20 cellular contexts compared by ENCODE assay signal in the genomic region with DNA sequence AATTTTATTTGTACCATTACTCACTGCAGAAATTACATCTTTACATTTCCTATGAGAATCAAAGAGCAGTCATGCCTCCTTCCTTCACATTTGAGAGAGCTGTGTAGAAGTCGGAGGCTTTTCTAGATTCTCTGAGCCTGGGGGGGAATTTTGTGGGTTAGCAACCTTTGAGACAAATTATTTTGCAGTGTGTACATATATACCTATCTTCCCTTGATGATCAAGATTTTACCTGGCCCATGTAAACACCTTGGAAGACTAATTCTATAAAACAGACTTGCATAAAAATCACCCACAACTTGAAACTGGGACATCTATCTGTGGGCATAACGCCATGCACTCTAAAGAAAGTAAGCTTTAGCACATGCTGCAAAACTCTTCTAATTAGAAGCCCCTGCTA.
DNase-seq lines count a peak whose midpoint lies in the region; ATAC-seq and TF ChIP-seq lines count a peak whose summit lies in the region.
"Had no signal": no experiment of that assay in that cellular context is flagged by ENCODE, and none has a peak within 500 bp of the region (broad histone marks: within the 10 kb centered on the region; RNA-seq: fewer than 3 reads in every experiment).

No MANE protein-coding gene starts in this region.

- POLR2A ChIA-PET in PC-3 (lab: Charles Lee; ENCODE audit: unreplicated experiment), result no interaction called here

- peak overlapping the region; percentile 61 for H3K4me3 ChIP-seq in PC-3 (ENCODE audit: low read length)
- H3K4me3 ChIP-seq in mesenchymal stem cell (ENCODE audit: insufficient read depth in 1 of 2, low read depth in 1 of 2, low read length in 2 of 2), result no peak overlapping the region
- no peak overlapping the region for H3K4me3 ChIP-seq in mammary epithelial cell (replicated peaks in 1 of 3; ENCODE audit: insufficient read depth in 1 of 3, low read depth in 2 of 3, low read length in 3 of 3)
- no peak overlapping the region for H3K4me3 ChIP-seq in effector memory CD4-positive, alpha-beta T cell (ENCODE audit: insufficient read depth, low read depth, low read length, poor library complexity, severe bottlenecking)
- H3K4me3 ChIP-seq: BLaER1 treated with 17β-estradiol and CSF1 and Interleukin-3, amounts not matched to agents 10 nM and 100 nM had no signal

- H4K20me1 ChIP-seq in PC-3 (ENCODE audit: low read length) (no peaks in the 10 kb centered on the region), mammary epithelial cell (ENCODE audit: insufficient read depth, low read length) (no peaks in the 10 kb centered on the region)
- H4K20me1 ChIP-seq: BLaER1 treated with 17β-estradiol and CSF1 and Interleukin-3, amounts not matched to agents 10 nM and 100 nM had no signal

- H3K23ac ChIP-seq in mesenchymal stem cell (ENCODE audit: low read length in 2 of 2), result no peak overlapping the region

- H3K4me1 ChIP-seq in PC-3 (ENCODE audit: insufficient read depth, low read length) (peaks cover 48% of the 10 kb centered on the region), mesenchymal stem cell (ENCODE audit: control insufficient read depth, insufficient read depth, low read depth, low read length) (no peaks in the 10 kb centered on the region), mammary epithelial cell (ENCODE audit: insufficient read depth, low read length) (no peaks in the 10 kb centered on the region)
- H3K4me1 ChIP-seq in effector memory CD4-positive, alpha-beta T cell (ENCODE audit: control insufficient read depth, insufficient read depth, low read length, poor library complexity, severe bottlenecking), result no peaks in the 10 kb centered on the region
- H3K4me1 ChIP-seq: BE2C; BLaER1 treated with 17β-estradiol and CSF1 and Interleukin-3, amounts not matched to agents 10 nM and 100 nM had no signal

- H2BK15ac ChIP-seq in mesenchymal stem cell (ENCODE audit: low read depth, poor library complexity, severe bottlenecking), result no peak overlapping the region

- H2AK5ac ChIP-seq in mesenchymal stem cell (ENCODE audit: low read length, severe bottlenecking), result peak overlapping the region; percentile 42

- no peak overlapping the region for H2BK12ac ChIP-seq in mesenchymal stem cell (ENCODE audit: low read length in 2 of 2)

- H3K9me3 ChIP-seq in PC-3 (ENCODE audit: low read length) (no peaks in the 10 kb centered on the region), mesenchymal stem cell (ENCODE audit: control insufficient read depth, low read length) (no peaks in the 10 kb centered on the region), mammary epithelial cell (replicated peaks; ENCODE audit: insufficient read depth, low read length) (no peaks in the 10 kb centered on the region)
- no peaks in the 10 kb centered on the region for H3K9me3 ChIP-seq in effector memory CD4-positive, alpha-beta T cell (ENCODE audit: control insufficient read depth, low read length)
- H3K9me3 ChIP-seq: BE2C; BLaER1 treated with 17β-estradiol and CSF1 and Interleukin-3, amounts not matched to agents 10 nM and 100 nM had no signal

- H3K79me1 ChIP-seq in mesenchymal stem cell (replicated peaks; ENCODE audit: low read length, poor library complexity, severe bottlenecking), result no peaks in the 10 kb centered on the region

- intact Hi-C loops in PC-3 (cut with micrococcal nuclease), result loop anchor here (1.0 to 10.0 kb wide), 4 partner anchors 33 to 851 kb away; no protein-coding TSS in a partner anchor
- intact Hi-C loops in mammary epithelial cell (cut with micrococcal nuclease), result no loop called here

- BruUV-seq in PC-3 (replicated peaks; lab: Mats Ljungman, UMichigan) (no TSS peak), mammary epithelial cell (replicated peaks; lab: Mats Ljungman, UMichigan) (no TSS peak)

- H3K27ac ChIP-seq in C4-2B (no peak overlapping the region; the same call in 1 of the 2 replicates), PC-3 (ENCODE audit: low read length) (peak overlapping the region; percentile 88), mesenchymal stem cell (ENCODE audit: low read length, poor library complexity, severe bottlenecking) (no peak overlapping the region), mammary epithelial cell (ENCODE audit: insufficient read depth, low read depth, low read length) (no peak overlapping the region)
- H3K27ac ChIP-seq in effector memory CD4-positive, alpha-beta T cell (ENCODE audit: insufficient read depth, low read length, poor library complexity, severe bottlenecking), result no peak overlapping the region
- H3K27ac ChIP-seq: BLaER1 treated with 17β-estradiol and CSF1 and Interleukin-3, amounts not matched to agents 10 nM and 100 nM had no signal

- peaks cover 13% of the 10 kb centered on the region for H3F3A ChIP-seq in PC-3 (ENCODE audit: low read length, unreplicated experiment)

- H3K79me2 ChIP-seq in PC-3 (ENCODE audit: low read length) (no peaks in the 10 kb centered on the region), mammary epithelial cell (ENCODE audit: insufficient read depth, low read length) (no peaks in the 10 kb centered on the region)

- no peaks in the 10 kb centered on the region for H3K9me2 ChIP-seq in PC-3 (replicated peaks; ENCODE audit: low read length)

- CTCF ChIA-PET in PC-3 (lab: Charles Lee) (interaction anchor here (0.6 to 1.3 kb wide), 3 partner anchors 34 to 783 kb away, joined by 3 to 6 read pairs (median 3); no protein-coding TSS in a partner anchor), mammary epithelial cell (lab: Charles Lee; ENCODE audit: low non-redundant PET) (no interaction called here)

- in situ Hi-C loops in mammary epithelial cell (cut with MboI; ENCODE audit: low sequenced_read_pairs in 2 of 2), result no loop called here

- H3K4me2 ChIP-seq in PC-3 (ENCODE audit: low read length), result peak overlapping the region; percentile 79
- H3K4me2 ChIP-seq in mesenchymal stem cell (ENCODE audit: low read length, poor library complexity, severe bottlenecking), result no peak overlapping the region
- no peak overlapping the region for H3K4me2 ChIP-seq in mammary epithelial cell (ENCODE audit: insufficient read depth, low read depth, low read length)
- H3K4me2 ChIP-seq: BLaER1 treated with 17β-estradiol and CSF1 and Interleukin-3, amounts not matched to agents 10 nM and 100 nM had no signal

- H2BK120ac ChIP-seq in mesenchymal stem cell (ENCODE audit: low read depth, low read length), result no peak overlapping the region

- no peak overlapping the region for H3K14ac ChIP-seq in mesenchymal stem cell (ENCODE audit: low read length in 2 of 2)

- no peak overlapping the region for H3K4ac ChIP-seq in mesenchymal stem cell (ENCODE audit: low read depth in 1 of 2, low read length in 2 of 2)

- H4K91ac ChIP-seq in mesenchymal stem cell (ENCODE audit: low read length), result no peak overlapping the region

- H3K18ac ChIP-seq in mesenchymal stem cell (ENCODE audit: low read depth in 1 of 2, low read length in 2 of 2), result no peak overlapping the region

- TF ChIP-seq CTCF in C4-2B (conservative IDR thresholded peaks at IDR 0.05) (peak; percentile 6; the same call in 1 of the 2 replicates), PC-3 (conservative IDR thresholded peaks at IDR 0.05; ENCODE audit: low read depth, low read length) (no peak), mammary epithelial cell (conservative IDR thresholded peaks at IDR 0.05 in 1 of 2, IDR thresholded peaks at IDR 0.05 in 1 of 2; ENCODE audit: extremely low read depth in 1 of 2, insufficient read depth in 1 of 2, low read depth in 1 of 2, low read length in 2 of 2) (no peak)

- no peak overlapping the region for H4K8ac ChIP-seq in mesenchymal stem cell (ENCODE audit: low read length)

- H3K9ac ChIP-seq in PC-3 (ENCODE audit: low read length) (peak overlapping the region; percentile 48), mesenchymal stem cell (ENCODE audit: low read length) (peak overlapping the region; percentile 90), mammary epithelial cell (ENCODE audit: insufficient read depth, low read length) (no peak overlapping the region)
- H3K9ac ChIP-seq: BLaER1 treated with 17β-estradiol and CSF1 and Interleukin-3, amounts not matched to agents 10 nM and 100 nM had no signal

- peak; percentile 25 for ATAC-seq in PC-3
- ATAC-seq: HCT116 had no signal

- H2BK5ac ChIP-seq in mesenchymal stem cell (ENCODE audit: low read depth, low read length, poor library complexity, severe bottlenecking), result no peak overlapping the region

- WGBS in mesenchymal stem cell, result 89% methylated on average over 1 of the region's 2 CpGs
- WGBS in mammary epithelial cell (ENCODE audit: low coverage, missing lambda C conversion rate), result 80% methylated on average over 2 of the region's 2 CpGs

- no peaks in the 10 kb centered on the region for H3K36me3 ChIP-seq in PC-3 (ENCODE audit: low read depth, low read length)
- H3K36me3 ChIP-seq in mesenchymal stem cell (ENCODE audit: control insufficient read depth in 1 of 2, insufficient read depth in 2 of 2, low read depth in 1 of 2, low read length in 2 of 2), result no peaks in the 10 kb centered on the region
- no peaks in the 10 kb centered on the region for H3K36me3 ChIP-seq in mammary epithelial cell (ENCODE audit: insufficient read depth, low read length)
- no peaks in the 10 kb centered on the region for H3K36me3 ChIP-seq in effector memory CD4-positive, alpha-beta T cell (ENCODE audit: control insufficient read depth, insufficient read depth, low read length)
- H3K36me3 ChIP-seq: BE2C; BLaER1 treated with 17β-estradiol and CSF1 and Interleukin-3, amounts not matched to agents 10 nM and 100 nM had no signal

- dilution Hi-C loops in mammary epithelial cell (cut with HindIII; ENCODE audit: low sequenced_read_pairs), result loop anchor here (5.0 kb wide), 1 partner anchor 68 kb away; no protein-coding TSS in a partner anchor

- DNase-seq in PC-3, result peak; percentile 54
- no peak for DNase-seq in mesenchymal stem cell
- DNase-seq in mammary epithelial cell, result no peak
- no peak for DNase-seq in activated CD8-positive, alpha-beta memory T cell treated with anti-CD3 and anti-CD28 coated beads, Interleukin-2, amount 50 U/mL, for 4 hours
- DNase-seq in effector memory CD4-positive, alpha-beta T cell, result no peak
- no peak for DNase-seq in inferior parietal cortex (ENCODE audit: extremely low spot score)
- DNase-seq: ACHN; AML-193; BE2C; Calu3; CD4-positive, alpha-beta memory T cell; COR-L47; DMS53; DMS79 treated with DMSO at 0.1 percent for 48 hours; GF-D8; GM23248; H9 had no signal

- H2AFZ ChIP-seq in PC-3 (ENCODE audit: low read length) (peak overlapping the region; percentile 5; the same call in 1 of the 2 replicates), mesenchymal stem cell (ENCODE audit: low read depth, low read length) (no peak overlapping the region), mammary epithelial cell (ENCODE audit: low read depth, low read length) (no peak overlapping the region)

- H3K27me3 ChIP-seq in PC-3 (ENCODE audit: low read length) (no peaks in the 10 kb centered on the region), mesenchymal stem cell (ENCODE audit: control insufficient read depth in 1 of 2, insufficient read depth in 1 of 2, low read length in 2 of 2) (no peaks in the 10 kb centered on the region), mammary epithelial cell (ENCODE audit: insufficient read depth, low read length) (peaks cover 4% of the 10 kb centered on the region)
- no peaks in the 10 kb centered on the region for H3K27me3 ChIP-seq in effector memory CD4-positive, alpha-beta T cell (replicated peaks; ENCODE audit: control insufficient read depth, insufficient read depth, low read length, poor library complexity, severe bottlenecking)
- H3K27me3 ChIP-seq: BLaER1 treated with 17β-estradiol and CSF1 and Interleukin-3, amounts not matched to agents 10 nM and 100 nM had no signal
